In the genomic region with DNA sequence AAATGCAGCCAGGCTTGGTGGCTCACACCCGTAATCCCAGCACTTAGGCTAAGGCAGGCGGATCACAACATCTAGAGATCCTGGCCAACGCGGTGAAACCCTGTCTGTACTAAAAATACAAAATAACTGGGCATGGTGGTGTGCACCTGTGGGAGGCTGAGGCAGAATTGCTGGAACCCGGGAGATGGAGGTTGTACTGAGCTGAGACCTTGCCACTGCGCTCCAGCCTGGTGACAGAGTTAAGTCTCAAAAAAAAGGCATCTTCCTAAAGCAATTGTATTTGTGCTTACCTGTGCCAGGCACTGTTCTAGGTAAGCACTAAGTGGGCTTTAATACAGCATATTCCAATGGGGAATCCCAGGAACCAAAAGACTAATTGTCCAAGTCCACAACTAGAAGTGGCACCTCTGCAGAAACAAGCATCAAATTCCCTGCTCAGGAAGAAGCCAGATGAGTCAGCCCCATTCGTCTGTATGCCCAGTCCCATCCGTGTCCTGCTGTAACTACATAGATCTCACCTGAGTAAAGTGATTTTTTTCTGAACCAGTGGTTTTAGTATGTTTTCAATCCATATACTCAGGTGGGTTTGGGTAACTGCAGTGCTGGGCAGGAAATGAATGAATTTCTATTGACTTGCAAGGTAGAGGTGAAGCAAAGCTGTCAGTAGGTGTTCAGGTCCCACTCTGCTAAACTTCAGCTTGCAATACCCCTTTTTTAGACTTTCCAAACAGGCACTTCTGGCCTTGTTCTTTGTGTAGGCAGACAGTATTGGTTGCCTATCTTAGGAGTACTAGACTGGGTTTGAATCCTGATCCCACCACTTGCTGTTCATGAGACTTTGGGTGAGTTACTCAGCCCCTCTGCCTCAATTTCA, we compare ENCODE assay signal across 8 cellular contexts. TPM values are rescaled to one million over a fixed set of nuclear protein-coding genes. Genes with fewer than 3 reads are reported as not detected.
DNase-seq lines count a peak whose midpoint lies in the region; ATAC-seq and TF ChIP-seq lines count a peak whose summit lies in the region.

No MANE protein-coding gene starts in this region.

- WGBS in SK-N-SH (ENCODE audit: low lambda C conversion rate): 64% methylated on average over 8 of the region's 8 CpGs
- 86 to 90% methylated on average over 8 of the region's 8 CpGs for WGBS in ectodermal cell, 2 experiments

- TF ChIP-seq EP300 in SK-N-SH (IDR thresholded peaks at IDR 0.05; ENCODE audit: borderline replicate concordance in 1 of 2, low read depth in 1 of 2, low read length in 1 of 2): no peak

- H3K36me3 ChIP-seq in SK-N-SH (replicated peaks in 1 of 2; ENCODE audit: control insufficient read depth in 1 of 2, insufficient read depth in 2 of 2, low read length in 1 of 2) (peaks cover 44 to 78% of the 10 kb centered on the region in 2 experiments), ectodermal cell (ENCODE audit: control insufficient read depth, insufficient read depth, low read length) (peaks cover 40% of the 10 kb centered on the region)

- DNase-seq in activated CD8-positive, alpha-beta memory T cell treated with anti-CD3 and anti-CD28 coated beads for 24 hours: peak; percentile 84
- no peak for DNase-seq in activated CD8-positive, alpha-beta memory T cell treated with anti-CD3 and anti-CD28 coated beads, Interleukin-2, amount 50 U/mL, for 4 hours
- DNase-seq in SK-N-SH: no peak

- CTCF ChIA-PET in SK-N-SH (lab: Yijun Ruan, JAX): interaction anchor here (0.5 to 0.9 kb wide), 5 partner anchors 8 to 97 kb away, joined by 3 read pairs; no protein-coding TSS in a partner anchor

- H3K9ac ChIP-seq in SK-N-SH: peak overlapping the region; percentile 99; the same call in 1 of the 2 replicates

- peaks cover 18 to 20% of the 10 kb centered on the region in 2 experiments; a peak in 3 of 4 replicates for H3K4me1 ChIP-seq in SK-N-SH (ENCODE audit: control insufficient read depth in 1 of 2, insufficient read depth in 2 of 2, low read depth in 1 of 2, low read length in 1 of 2)
- peaks cover 17% of the 10 kb centered on the region for H3K4me1 ChIP-seq in ectodermal cell (ENCODE audit: control insufficient read depth, insufficient read depth, low read length)

- no peak for TF ChIP-seq CTCF in SK-N-SH (IDR thresholded peaks at IDR 0.05)

- H3K4me3 ChIP-seq in SK-N-SH (ENCODE audit: low read depth in 2 of 2, low read length in 1 of 2) (peak overlapping the region; percentile 26 to 70; a peak in 2 of 4 replicates), ectodermal cell (ENCODE audit: insufficient read depth, low read depth, low read length) (no peak overlapping the region), skin epidermis (no peak overlapping the region)

- H2AFZ ChIP-seq in SK-N-SH (ENCODE audit: low read depth): no peak overlapping the region

- TF ChIP-seq RAD21 in SK-N-SH (IDR thresholded peaks at IDR 0.05; ENCODE audit: low read length): no peak

- POLR2A ChIA-PET in SK-N-SH (lab: Yijun Ruan, JAX): interaction anchor here (1.2 to 2.6 kb wide), 3 partner anchors 71 to 98 kb away, joined by 3 to 14 read pairs (median 3); no protein-coding TSS in a partner anchor

- peaks cover 39% of the 10 kb centered on the region for H3K79me2 ChIP-seq in SK-N-SH (ENCODE audit: insufficient read depth)

- H3K9me3 ChIP-seq in SK-N-SH: no peaks in the 10 kb centered on the region
- H3K9me3 ChIP-seq in ectodermal cell (ENCODE audit: control insufficient read depth, low read length): no peaks in the 10 kb centered on the region

- H3K27ac ChIP-seq in SK-N-SH (ENCODE audit: low read depth in 2 of 2, low read length in 1 of 2): peak overlapping the region; percentile 75 to 90
- peak overlapping the region; percentile 27 for H3K27ac ChIP-seq in ectodermal cell (ENCODE audit: insufficient read depth, low read depth, low read length, poor library complexity, severe bottlenecking)
- peak overlapping the region in 12 of 21 experiments; percentile 6 to 96 (median 77) for H3K27ac ChIP-seq in skin epidermis

- H3K4me2 ChIP-seq in SK-N-SH: peak overlapping the region; percentile 88

- H3K9me2 ChIP-seq in SK-N-SH: no peaks in the 10 kb centered on the region

- peaks cover 96% of the 10 kb centered on the region for H3F3A ChIP-seq in SK-N-SH (replicated peaks; ENCODE audit: insufficient read depth)

- H3K27me3 ChIP-seq in SK-N-SH (ENCODE audit: insufficient read depth) (no peaks in the 10 kb centered on the region), ectodermal cell (ENCODE audit: control insufficient read depth, insufficient read depth, low read length, poor library complexity, severe bottlenecking) (no peaks in the 10 kb centered on the region)

- peaks cover 88% of the 10 kb centered on the region for H4K20me1 ChIP-seq in SK-N-SH (ENCODE audit: insufficient read depth)

- no peak for ATAC-seq in HG03135 (IDR thresholded peaks at IDR 0.05; ENCODE audit: unreplicated experiment)
- ATAC-seq in HG02981 (IDR thresholded peaks at IDR 0.05; ENCODE audit: unreplicated experiment): no peak
- no peak for ATAC-seq in HG03175 (IDR thresholded peaks at IDR 0.05; ENCODE audit: unreplicated experiment)

TF ChIP-seq in SK-N-SH, 30 proteins besides CTCF, POLR2A, EP300 and RAD21 (continues in another document):
- TF ChIP-seq RXRA (IDR thresholded peaks at IDR 0.05; ENCODE audit: borderline replicate concordance, low read depth): 0 out of 2 replicates have a peak, but pooled peaks have one; percentile 4
- TF ChIP-seq TEAD4 (IDR thresholded peaks at IDR 0.05; ENCODE audit: borderline replicate concordance, insufficient read depth): no peak
- TF ChIP-seq, protein P1, sequence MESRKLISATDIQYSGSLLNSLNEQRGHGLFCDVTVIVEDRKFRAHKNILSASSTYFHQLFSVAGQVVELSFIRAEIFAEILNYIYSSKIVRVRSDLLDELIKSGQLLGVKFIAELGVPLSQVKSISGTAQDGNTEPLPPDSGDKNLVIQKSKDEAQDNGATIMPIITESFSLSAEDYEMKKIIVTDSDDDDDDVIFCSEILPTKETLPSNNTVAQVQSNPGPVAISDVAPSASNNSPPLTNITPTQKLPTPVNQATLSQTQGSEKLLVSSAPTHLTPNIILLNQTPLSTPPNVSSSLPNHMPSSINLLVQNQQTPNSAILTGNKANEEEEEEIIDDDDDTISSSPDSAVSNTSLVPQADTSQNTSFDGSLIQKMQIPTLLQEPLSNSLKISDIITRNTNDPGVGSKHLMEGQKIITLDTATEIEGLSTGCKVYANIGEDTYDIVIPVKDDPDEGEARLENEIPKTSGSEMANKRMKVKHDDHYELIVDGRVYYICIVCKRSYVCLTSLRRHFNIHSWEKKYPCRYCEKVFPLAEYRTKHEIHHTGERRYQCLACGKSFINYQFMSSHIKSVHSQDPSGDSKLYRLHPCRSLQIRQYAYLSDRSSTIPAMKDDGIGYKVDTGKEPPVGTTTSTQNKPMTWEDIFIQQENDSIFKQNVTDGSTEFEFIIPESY (IDR thresholded peaks at IDR 0.05; ENCODE audit: borderline replicate concordance, low read depth): peak; percentile 26; the same call in 1 of the 2 replicates
- peak; percentile 21 for TF ChIP-seq JUND (IDR thresholded peaks at IDR 0.05)
- TF ChIP-seq POLR2AphosphoS5 (IDR thresholded peaks at IDR 0.05; ENCODE audit: low read depth, low read length): peak; percentile 80
- TF ChIP-seq GATA2 (CRISPR knock-in tag; IDR thresholded peaks at IDR 0.05): no peak
- no peak for TF ChIP-seq EZH2phosphoT487 (IDR thresholded peaks at IDR 0.05; ENCODE audit: borderline replicate concordance, low read depth)
- TF ChIP-seq, protein P2, sequence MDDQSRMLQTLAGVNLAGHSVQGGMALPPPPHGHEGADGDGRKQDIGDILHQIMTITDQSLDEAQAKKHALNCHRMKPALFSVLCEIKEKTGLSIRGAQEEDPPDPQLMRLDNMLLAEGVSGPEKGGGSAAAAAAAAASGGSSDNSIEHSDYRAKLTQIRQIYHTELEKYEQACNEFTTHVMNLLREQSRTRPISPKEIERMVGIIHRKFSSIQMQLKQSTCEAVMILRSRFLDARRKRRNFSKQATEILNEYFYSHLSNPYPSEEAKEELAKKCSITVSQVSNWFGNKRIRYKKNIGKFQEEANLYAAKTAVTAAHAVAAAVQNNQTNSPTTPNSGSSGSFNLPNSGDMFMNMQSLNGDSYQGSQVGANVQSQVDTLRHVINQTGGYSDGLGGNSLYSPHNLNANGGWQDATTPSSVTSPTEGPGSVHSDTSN (IDR thresholded peaks at IDR 0.05): peak; percentile 7; the same call in 1 of the 2 replicates
- no peak for TF ChIP-seq GABPA (IDR thresholded peaks at IDR 0.05; ENCODE audit: low read depth)
- TF ChIP-seq FOSL2 (IDR thresholded peaks at IDR 0.05; ENCODE audit: borderline replicate concordance, low read depth): peak; percentile 47
- peak; percentile 88 for TF ChIP-seq SIN3A (IDR thresholded peaks at IDR 0.05; ENCODE audit: borderline replicate concordance, low read depth, low read length)

RNA-seq across cellular contexts. Expression of a gene that starts 4.7 kb away (rescaled TPM):
- polyA plus RNA-seq in SK-N-SH (2012; rRNA removed): 56.2 and 61.0 TPM in 2 replicates
- polyA plus RNA-seq in SK-N-SH (2012; cell fraction: cytosol; rRNA removed): 37.6 and 56.7 TPM in 2 replicates
- polyA plus RNA-seq in SK-N-SH (2012; cell fraction: nucleus; rRNA removed): 51.9 and 53.7 TPM in 2 replicates
- polyA plus RNA-seq in ectodermal cell (2013, experiment 1 of 4): 73.2 TPM
- 63.5 TPM for polyA plus RNA-seq in ectodermal cell (2013, experiment 2 of 4)
- 50.8 TPM for polyA plus RNA-seq in ectodermal cell (2013, experiment 3 of 4)
- 52.0 TPM for polyA plus RNA-seq in ectodermal cell (2013, experiment 4 of 4)

RNA-seq across cellular contexts. Expression of a gene that starts 42.3 kb away (rescaled TPM):
- 25.8 and 31.2 TPM in 2 replicates for polyA plus RNA-seq in SK-N-SH (2012; rRNA removed)
- polyA plus RNA-seq in SK-N-SH (2012; cell fraction: cytosol; rRNA removed): 26.7 and 28.3 TPM in 2 replicates
- 32.6 and 44.8 TPM in 2 replicates for polyA plus RNA-seq in SK-N-SH (2012; cell fraction: nucleus; rRNA removed)
- polyA plus RNA-seq in ectodermal cell (2013, experiment 1 of 4): 42.1 TPM
- polyA plus RNA-seq in ectodermal cell (2013, experiment 2 of 4): 50.2 TPM
- polyA plus RNA-seq in ectodermal cell (2013, experiment 3 of 4): 40.5 TPM
- 40.3 TPM for polyA plus RNA-seq in ectodermal cell (2013, experiment 4 of 4)

Comparison
In these comparisons a context has a peak if more than half of its experiments do, and no peak if none do; other contexts are left out.
1. H3K27ac ChIP-seq: peak in every context shown above with its lines; median percentile 82 in SK-N-SH; 77 in skin epidermis; 27 in ectodermal cell.
2. H3K4me3 ChIP-seq: peak in SK-N-SH (2 of 2); none in ectodermal cell (single experiment) and skin epidermis (0 of 7).